Comparison of ENCODE assay signal across 19 cellular contexts in the genomic region with DNA sequence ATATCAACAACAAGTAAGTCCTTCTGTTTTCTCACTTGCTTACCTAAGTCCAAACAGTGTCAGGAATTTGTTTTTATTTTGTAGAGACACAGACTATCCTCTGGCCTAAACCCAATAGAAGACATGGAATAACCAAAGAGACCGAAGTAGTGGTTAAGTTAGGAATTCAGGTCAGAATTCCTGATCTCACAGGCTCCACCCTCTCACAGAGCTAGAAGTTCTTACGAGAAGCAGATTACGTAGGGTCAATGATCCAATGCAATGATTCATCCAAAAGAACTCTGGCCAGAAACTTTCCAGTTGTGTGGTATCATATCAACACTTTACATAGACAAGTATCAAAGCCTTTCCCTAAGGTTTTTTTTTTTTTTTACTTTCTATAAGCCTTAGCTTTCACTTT.
DNase-seq lines count a peak whose midpoint lies in the region; ATAC-seq and TF ChIP-seq lines count a peak whose summit lies in the region.
"Had no signal": no experiment of that assay in that cellular context is flagged by ENCODE, and none has a peak within 500 bp of the region (broad histone marks: within the 10 kb centered on the region; RNA-seq: fewer than 3 reads in every experiment).

No MANE protein-coding gene starts in this region.

- H3K4me2 ChIP-seq in IMR-90 (ENCODE audit: low read depth, low read length): no peak overlapping the region

- H2AK5ac ChIP-seq in IMR-90 (ENCODE audit: low read depth, low read length): no peak overlapping the region

- dilution Hi-C loops in IMR-90 (cut with HindIII; ENCODE audit: low sequenced_read_pairs, unreplicated experiment): no loop called here

- in situ Hi-C loops in ACHN (cut with HindIII; ENCODE audit: low pct_ligation_motif_present, low pct_unique_long_range_greater_than_20kb, low sequenced_read_pairs) (no loop called here), IMR-90 (cut with MboI; ENCODE audit: low sequenced_read_pairs) (no loop called here)

- CTCF ChIA-PET in IMR-90 (lab: Yijun Ruan, JAX): no interaction called here

- DNase-seq in ACHN: peak; percentile 99
- DNase-seq in IMR-90: peak; percentile 16
- peak; percentile 98 for DNase-seq in choroid plexus epithelial cell (ENCODE audit: low read depth)
- DNase-seq in kidney tubule cell (ENCODE audit: low spot score): peak; percentile 97
- no peak for DNase-seq in NCI-H446 treated with DMSO at 0.1 percent for 48 hours (lab: John Stamatoyannopoulos, UW)
- DNase-seq in NCI-H187 (lab: John Stamatoyannopoulos, UW): no peak
- DNase-seq in NCI-H345 treated with DMSO at 0.1 percent for 48 hours (lab: John Stamatoyannopoulos, UW; ENCODE audit: unreplicated experiment): no peak
- no peak for DNase-seq in ascending aorta (ENCODE audit: low spot score in 2 of 2)
- DNase-seq: activated CD4-positive, alpha-beta T cell treated with anti-CD3 and anti-CD28 coated beads, Interleukin-2, amount 10 ng/mL, durations not matched to agents 7 days and 5 days; activated T-cell treated with anti-CD3 and anti-CD28 coated beads, Interleukin-2, amount 50 U/mL, for 72 hours; anterior cingulate cortex; Caco-2; effector memory CD4-positive, alpha-beta T cell; glutamatergic neuron; NCI-H2081 treated with DMSO at 0.1 percent for 48 hours; NCI-H774; SHP77; T-helper 9 cell had no signal

- no peak overlapping the region for H3K27ac ChIP-seq in IMR-90 (ENCODE audit: insufficient read depth, low read length)
- H3K27ac ChIP-seq in ascending aorta: no peak overlapping the region
- H3K27ac ChIP-seq: suprapubic skin had no signal

- H4K5ac ChIP-seq in IMR-90 (ENCODE audit: low read depth, low read length): no peak overlapping the region

- H3K9ac ChIP-seq in IMR-90 (ENCODE audit: low read depth, low read length): no peak overlapping the region

- H3K14ac ChIP-seq in IMR-90 (replicated peaks; ENCODE audit: low read depth, low read length): no peak overlapping the region

- no CpG with 5 or more reads among the region's 3 CpGs for WGBS in IMR-90 (ENCODE audit: extremely low coverage in 2 of 2, insufficient read length in 1 of 2), 2 experiments

- intact Hi-C loops in IMR-90 (cut with micrococcal nuclease) (no loop called here), ascending aorta (cut with DNase I) (no loop called here)

- no TSS peak for BruUV-seq in IMR-90 (replicated peaks; lab: Mats Ljungman, UMichigan)

- H3K4me3 ChIP-seq in IMR-90 (ENCODE audit: insufficient read depth, low read depth, low read length) (no peak overlapping the region), choroid plexus epithelial cell (ENCODE audit: low read depth, low read length) (no peak overlapping the region), ascending aorta (no peak overlapping the region)
- H3K4me3 ChIP-seq: suprapubic skin had no signal

- no peak overlapping the region for H4K8ac ChIP-seq in IMR-90 (ENCODE audit: low read depth in 2 of 2, low read length in 2 of 2)

- H2BK20ac ChIP-seq in IMR-90 (ENCODE audit: low read depth, low read length): no peak overlapping the region

- H2BK120ac ChIP-seq in IMR-90 (ENCODE audit: low read depth, low read length): no peak overlapping the region

- H3K27me3 ChIP-seq in IMR-90 (ENCODE audit: control insufficient read depth, insufficient read depth, low read length): no peaks in the 10 kb centered on the region
- no peaks in the 10 kb centered on the region for H3K27me3 ChIP-seq in ascending aorta
- H3K27me3 ChIP-seq: suprapubic skin had no signal

- TF ChIP-seq CTCF in IMR-90 (conservative IDR thresholded peaks at IDR 0.05; ENCODE audit: low read depth, low read length): no peak
- no peak for TF ChIP-seq CTCF in choroid plexus epithelial cell (conservative IDR thresholded peaks at IDR 0.05; ENCODE audit: low read depth, low read length)
- no peak for TF ChIP-seq CTCF in ascending aorta (IDR thresholded peaks at IDR 0.05)

- H2BK5ac ChIP-seq in IMR-90 (ENCODE audit: low read depth, low read length, poor library complexity, severe bottlenecking): no peak overlapping the region

- H4K91ac ChIP-seq in IMR-90 (ENCODE audit: insufficient read depth, low read depth, low read length): no peak overlapping the region

- H2AK9ac ChIP-seq in IMR-90 (replicated peaks; ENCODE audit: low read depth, low read length, poor library complexity): no peak overlapping the region

- no peak for ATAC-seq in IMR-90 (ENCODE audit: low read depth)
- ATAC-seq: activated T-cell treated with anti-CD3 and anti-CD28 coated beads, Interleukin-2, amount 50 U/mL, for 72 hours had no signal

- H3K18ac ChIP-seq in IMR-90 (ENCODE audit: low read depth, low read length): no peak overlapping the region

- H4K20me1 ChIP-seq in IMR-90 (ENCODE audit: insufficient read depth, low read length): no peaks in the 10 kb centered on the region

- no peak overlapping the region for H3K23ac ChIP-seq in IMR-90 (ENCODE audit: low read depth, low read length)

- H3K79me1 ChIP-seq in IMR-90 (ENCODE audit: low read depth in 1 of 2, low read length in 2 of 2): no peaks in the 10 kb centered on the region

- no peak overlapping the region for H2BK15ac ChIP-seq in IMR-90 (ENCODE audit: low read depth, low read length)

- POLR2A ChIA-PET in IMR-90 (lab: Charles Lee; ENCODE audit: unreplicated experiment): no interaction called here

- no peaks in the 10 kb centered on the region for H3K9me1 ChIP-seq in IMR-90 (ENCODE audit: insufficient read depth, low read length)

- H3K56ac ChIP-seq in IMR-90 (ENCODE audit: extremely low read depth, insufficient read depth, low read length): no peak overlapping the region

- no peak for TF ChIP-seq RAD21 in IMR-90 (IDR thresholded peaks at IDR 0.05; ENCODE audit: low read length)

- no peaks in the 10 kb centered on the region for H3K4me1 ChIP-seq in IMR-90 (ENCODE audit: control insufficient read depth, insufficient read depth, low read length)
- no peaks in the 10 kb centered on the region for H3K4me1 ChIP-seq in ascending aorta
- H3K4me1 ChIP-seq: Caco-2, suprapubic skin had no signal

- H2AFZ ChIP-seq in IMR-90 (replicated peaks; ENCODE audit: low read length, poor library complexity): no peak overlapping the region

- H3K36me3 ChIP-seq in IMR-90 (ENCODE audit: control insufficient read depth, insufficient read depth, low read length) (no peaks in the 10 kb centered on the region), ascending aorta (no peaks in the 10 kb centered on the region)
- H3K36me3 ChIP-seq: suprapubic skin had no signal

- H3K4ac ChIP-seq in IMR-90 (ENCODE audit: low read depth, low read length): no peak overlapping the region

- H3K9me3 ChIP-seq in IMR-90 (ENCODE audit: control insufficient read depth, insufficient read depth, low read length) (no peaks in the 10 kb centered on the region), ascending aorta (no peaks in the 10 kb centered on the region)
- H3K9me3 ChIP-seq: Caco-2, suprapubic skin had no signal

- no peak for TF ChIP-seq POLR2A in IMR-90 (IDR thresholded peaks at IDR 0.05; ENCODE audit: low read depth, low read length)

TF ChIP-seq in IMR-90, 13 proteins besides CTCF, POLR2A, EP300 and RAD21:
- no peak for TF ChIP-seq CHD1 (IDR thresholded peaks at IDR 0.05; ENCODE audit: low read depth, low read length)
- no peak for TF ChIP-seq FOS (IDR thresholded peaks at IDR 0.05; ENCODE audit: low read depth, low read length)
- TF ChIP-seq MAFK (IDR thresholded peaks at IDR 0.05; ENCODE audit: low read depth, low read length): no peak
- no peak for TF ChIP-seq MXI1 (IDR thresholded peaks at IDR 0.05; ENCODE audit: borderline replicate concordance, low read depth, low read length)
- no peak for TF ChIP-seq BHLHE40 (IDR thresholded peaks at IDR 0.05; ENCODE audit: low read depth, low read length)
- TF ChIP-seq SMC3 (IDR thresholded peaks at IDR 0.05; ENCODE audit: low read depth, low read length): no peak
- TF ChIP-seq NFE2L2 (IDR thresholded peaks at IDR 0.05; ENCODE audit: low read depth, low read length): no peak
- no peak for TF ChIP-seq RCOR1 (IDR thresholded peaks at IDR 0.05; ENCODE audit: insufficient replicate concordance, low read length)
- TF ChIP-seq RFX5 (IDR thresholded peaks at IDR 0.05; ENCODE audit: low read depth, low read length): no peak

Comparison
In these comparisons a context has a peak if more than half of its experiments do, and no peak if none do; other contexts are left out.
1. DNase-seq: peak in ACHN (single experiment), IMR-90 (single experiment), choroid plexus epithelial cell (single experiment) and kidney tubule cell (single experiment); none in NCI-H446 treated with DMSO at 0.1 percent for 48 hours (single experiment), NCI-H187 (0 of 2), NCI-H345 treated with DMSO at 0.1 percent for 48 hours (single experiment) and ascending aorta (0 of 2).